Comparison of ENCODE assay signal across 1 cellular context in the genomic region with DNA sequence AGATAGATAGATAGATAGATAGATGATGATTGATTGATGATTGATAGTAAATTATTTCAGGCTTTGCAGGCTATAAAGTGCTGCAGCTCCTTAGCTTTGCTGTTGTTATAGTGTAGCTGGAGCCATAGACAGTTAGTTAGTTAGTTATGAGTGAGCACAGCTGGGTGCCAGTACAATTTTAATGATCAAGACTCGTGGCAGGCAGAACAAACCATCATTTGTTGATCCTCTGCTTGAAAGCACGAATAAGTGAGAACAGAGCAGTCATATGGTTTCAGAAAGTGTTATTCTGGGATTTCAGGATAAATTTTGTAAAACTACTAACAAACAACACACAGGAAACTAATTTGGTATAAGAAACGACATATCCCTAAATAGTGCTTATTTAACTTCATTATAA.
A peak's percentile ranks its signal among the peaks of the same experiment; 100 is the strongest.
TF ChIP-seq lines count a peak whose summit lies in the region.

No MANE protein-coding gene starts in this region.

TF ChIP-seq in K562, 482 proteins besides CTCF, POLR2A, EP300 and RAD21:
- TF ChIP-seq, protein P1, sequence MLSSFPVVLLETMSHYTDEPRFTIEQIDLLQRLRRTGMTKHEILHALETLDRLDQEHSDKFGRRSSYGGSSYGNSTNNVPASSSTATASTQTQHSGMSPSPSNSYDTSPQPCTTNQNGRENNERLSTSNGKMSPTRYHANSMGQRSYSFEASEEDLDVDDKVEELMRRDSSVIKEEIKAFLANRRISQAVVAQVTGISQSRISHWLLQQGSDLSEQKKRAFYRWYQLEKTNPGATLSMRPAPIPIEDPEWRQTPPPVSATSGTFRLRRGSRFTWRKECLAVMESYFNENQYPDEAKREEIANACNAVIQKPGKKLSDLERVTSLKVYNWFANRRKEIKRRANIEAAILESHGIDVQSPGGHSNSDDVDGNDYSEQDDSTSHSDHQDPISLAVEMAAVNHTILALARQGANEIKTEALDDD (IDR thresholded peaks at IDR 0.05): no peak
- no peak for TF ChIP-seq SMARCA4 (IDR thresholded peaks at IDR 0.05)
- no peak for TF ChIP-seq ZBTB1 (CRISPR knock-in tag; IDR thresholded peaks at IDR 0.05; ENCODE audit: borderline replicate concordance, low read depth)
- TF ChIP-seq POLR2G (IDR thresholded peaks at IDR 0.05; ENCODE audit: low read depth, low read length): 0 out of 2 replicates have a peak, but pooled peaks have one; percentile 14
- peak; percentile 76 for TF ChIP-seq DACH1 (IDR thresholded peaks at IDR 0.05; ENCODE audit: partially characterized antibody)
- no peak for TF ChIP-seq ZNF311 (CRISPR knock-in tag; IDR thresholded peaks at IDR 0.05)
- TF ChIP-seq ESRRA (IDR thresholded peaks at IDR 0.05; ENCODE audit: borderline replicate concordance, low read depth): no peak
TF ChIP-seq in K562: peak in this region for 2.
